9 cellular contexts compared by ENCODE assay signal in the genomic region with DNA sequence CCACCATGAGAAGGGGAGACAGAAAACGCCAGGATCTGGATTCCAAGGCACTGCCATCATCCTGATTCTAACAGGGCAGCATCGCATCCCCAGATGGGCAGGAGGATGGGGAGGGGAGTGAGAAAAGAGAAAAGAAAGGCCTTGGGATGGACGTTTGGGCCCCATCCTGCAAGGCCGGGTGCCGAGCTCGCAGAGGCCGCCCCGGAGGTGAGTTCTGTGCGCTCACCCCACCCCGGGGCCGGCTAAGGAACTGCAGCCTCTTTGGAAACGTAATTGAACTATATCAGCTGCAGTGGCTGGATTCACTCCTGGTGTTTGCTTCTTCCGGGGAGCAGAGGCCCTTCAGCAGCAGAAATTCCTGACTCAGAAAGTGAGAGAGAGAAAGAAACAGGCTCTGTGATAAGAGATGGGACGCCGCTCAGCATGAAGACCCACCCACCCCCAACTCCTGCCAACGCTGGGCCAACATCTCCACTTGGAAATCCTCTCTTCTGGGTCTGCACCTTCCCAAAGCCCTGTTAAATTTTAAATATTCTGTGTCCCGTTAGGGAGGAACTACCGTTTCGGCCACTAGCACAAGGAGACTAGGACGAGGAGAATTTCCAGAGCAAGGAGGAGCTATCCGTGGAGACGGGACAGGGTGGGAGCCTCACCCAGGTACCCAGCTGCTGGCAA. TPM values are rescaled to one million over a fixed set of nuclear protein-coding genes. Genes with fewer than 3 reads are reported as not detected.
DNase-seq lines count a peak whose midpoint lies in the region; ATAC-seq, FAIRE-seq and TF ChIP-seq lines count a peak whose summit lies in the region.
"Had no signal": no experiment of that assay in that cellular context is flagged by ENCODE, and none has a peak within 500 bp of the region (broad histone marks: within the 10 kb centered on the region; RNA-seq: fewer than 3 reads in every experiment).

No MANE protein-coding gene starts in this region.

- H3K36me3 ChIP-seq in Peyer's patch = no peaks in the 10 kb centered on the region
- no peaks in the 10 kb centered on the region for H3K36me3 ChIP-seq in gastroesophageal sphincter
- no peaks in the 10 kb centered on the region for H3K36me3 ChIP-seq in pancreas
- H3K36me3 ChIP-seq in upper lobe of left lung = no peaks in the 10 kb centered on the region

- no peak for TF ChIP-seq EP300 in gastroesophageal sphincter (IDR thresholded peaks at IDR 0.05)
- no peak for TF ChIP-seq EP300 in upper lobe of left lung (IDR thresholded peaks at IDR 0.05)

- H3K9me3 ChIP-seq in Peyer's patch (no peaks in the 10 kb centered on the region), gastroesophageal sphincter (no peaks in the 10 kb centered on the region), pancreas (no peaks in the 10 kb centered on the region), upper lobe of left lung (no peaks in the 10 kb centered on the region)

- TF ChIP-seq CTCF in Peyer's patch (IDR thresholded peaks at IDR 0.05) (peak; percentile 43 to 83 (median 71)), gastroesophageal sphincter (IDR thresholded peaks at IDR 0.05) (peak in 3 of 4 experiments; percentile 73 to 83 (median 77)), pancreas (IDR thresholded peaks at IDR 0.05) (peak; percentile 56 to 79 (median 78)), upper lobe of left lung (IDR thresholded peaks at IDR 0.05) (peak; percentile 75 to 86 (median 82))

- H3K4me3 ChIP-seq in Peyer's patch = no peak overlapping the region
- H3K4me3 ChIP-seq in gastroesophageal sphincter = no peak overlapping the region
- H3K4me3 ChIP-seq in pancreas = no peak overlapping the region
- H3K4me3 ChIP-seq in upper lobe of left lung = no peak overlapping the region

- H3K9me3 Mint-ChIP-seq in activated T-helper 2 cell treated with anti-CD3 and anti-CD28 coated beads, Interferon-gamma antibody, Interleukin-2, Interleukin-4, amounts not matched to agents 10 μg/mL and 5 μg/mL and 100 μg/mL, durations not matched to agents 14 hours and 24 hours and 36 hours = no peaks in the 10 kb centered on the region
- H3K9me3 Mint-ChIP-seq: dendritic cell treated with granulocyte-macrophage colony-stimulating factor and Interleukin-4, amounts not matched to agents 40 ng/mL and 50 ng/mL, for 4 days had no signal

- peaks cover 20% of the 10 kb centered on the region for H3K27me3 Mint-ChIP-seq in activated T-helper 2 cell treated with anti-CD3 and anti-CD28 coated beads, Interferon-gamma antibody, Interleukin-2, Interleukin-4, amounts not matched to agents 10 μg/mL and 5 μg/mL and 100 μg/mL, durations not matched to agents 14 hours and 24 hours and 36 hours (ENCODE audit: low read depth)

- H3K4me3 Mint-ChIP-seq in activated T-helper 2 cell treated with anti-CD3 and anti-CD28 coated beads, Interferon-gamma antibody, Interleukin-2, Interleukin-4, amounts not matched to agents 10 μg/mL and 5 μg/mL and 100 μg/mL, durations not matched to agents 14 hours and 24 hours and 36 hours (ENCODE audit: low read depth) = no peak overlapping the region
- H3K4me3 Mint-ChIP-seq: dendritic cell treated with granulocyte-macrophage colony-stimulating factor and Interleukin-4, amounts not matched to agents 40 ng/mL and 50 ng/mL, for 4 days had no signal

- H3K4me1 Mint-ChIP-seq in activated T-helper 2 cell treated with anti-CD3 and anti-CD28 coated beads, Interferon-gamma antibody, Interleukin-2, Interleukin-4, amounts not matched to agents 10 μg/mL and 5 μg/mL and 100 μg/mL, durations not matched to agents 14 hours and 24 hours and 36 hours (ENCODE audit: low read depth) = peaks cover 14% of the 10 kb centered on the region

- H3K27ac Mint-ChIP-seq in activated T-helper 2 cell treated with anti-CD3 and anti-CD28 coated beads, Interferon-gamma antibody, Interleukin-2, Interleukin-4, amounts not matched to agents 10 μg/mL and 5 μg/mL and 100 μg/mL, durations not matched to agents 14 hours and 24 hours and 36 hours = no peak overlapping the region
- H3K27ac Mint-ChIP-seq: dendritic cell treated with granulocyte-macrophage colony-stimulating factor and Interleukin-4, amounts not matched to agents 40 ng/mL and 50 ng/mL, for 4 days had no signal

- 0 to 23% methylated on average over 10 of the region's 22 CpGs for WGBS in gastroesophageal sphincter (ENCODE audit: low coverage in 1 of 2), 2 donors
- WGBS in pancreas, 2 donors = 17 to 20% methylated on average over 22 of the region's 22 CpGs
- 26 to 32% methylated on average over 19 to 22 of the region's 22 CpGs for WGBS in upper lobe of left lung, 2 donors

- no peaks in the 10 kb centered on the region for H3K36me3 Mint-ChIP-seq in activated T-helper 2 cell treated with anti-CD3 and anti-CD28 coated beads, Interferon-gamma antibody, Interleukin-2, Interleukin-4, amounts not matched to agents 10 μg/mL and 5 μg/mL and 100 μg/mL, durations not matched to agents 14 hours and 24 hours and 36 hours (ENCODE audit: low read depth)

- H3K27ac ChIP-seq in Peyer's patch = no peak overlapping the region
- no peak overlapping the region for H3K27ac ChIP-seq in gastroesophageal sphincter
- H3K27ac ChIP-seq in pancreas = no peak overlapping the region
- H3K27ac ChIP-seq in upper lobe of left lung = no peak overlapping the region

- ATAC-seq in GM21390 (IDR thresholded peaks at IDR 0.05; ENCODE audit: unreplicated experiment) (peak; percentile 74), gastroesophageal sphincter (peak; percentile 77), pancreas (peak; percentile 88 to 96 (median 94)), upper lobe of left lung (ENCODE audit: low FRiP score in 2 of 2) (peak; percentile 83 to 95)

- H3K27me3 ChIP-seq in Peyer's patch (no peaks in the 10 kb centered on the region), gastroesophageal sphincter (peaks cover 49% of the 10 kb centered on the region), pancreas (no peaks in the 10 kb centered on the region), upper lobe of left lung (no peaks in the 10 kb centered on the region)

- H3K4me1 ChIP-seq in Peyer's patch (no peaks in the 10 kb centered on the region), gastroesophageal sphincter (peaks cover 0 to 9% (median 0%) of the 10 kb centered on the region in 3 donors), pancreas (peaks cover 0 to 6% (median 0%) of the 10 kb centered on the region in 3 donors), upper lobe of left lung (peaks cover 0 to 9% (median 2%) of the 10 kb centered on the region in 4 donors)

- FAIRE-seq in pancreas (lab: Jason Lieb, UNC) = no peak

- peak; percentile 53 for DNase-seq in DMS153 (lab: John Stamatoyannopoulos, UW)
- DNase-seq in HS-27A (ENCODE audit: low read depth) = peak; percentile 5
- DNase-seq in Peyer's patch = peak; percentile 37 to 83 (median 79)
- peak; percentile 48 for DNase-seq in activated T-helper 2 cell treated with anti-CD3 and anti-CD28 coated beads, Interferon-gamma antibody, Interleukin-2, Interleukin-4, amounts not matched to agents 10 μg/mL and 5 μg/mL and 100 μg/mL, durations not matched to agents 14 hours and 24 hours and 36 hours (ENCODE audit: low spot score)
- DNase-seq in pancreas = peak; percentile 63 to 89 (median 76)
- peak; percentile 74 to 88 for DNase-seq in upper lobe of left lung

- TF ChIP-seq POLR2A in Peyer's patch (IDR thresholded peaks at IDR 0.05) (no peak), gastroesophageal sphincter (IDR thresholded peaks at IDR 0.05) (no peak), upper lobe of left lung (IDR thresholded peaks at IDR 0.05) (no peak)

- intact Hi-C loops in activated T-helper 2 cell treated with anti-CD3 and anti-CD28 coated beads, Interferon-gamma antibody, Interleukin-2, Interleukin-4, amounts not matched to agents 10 μg/mL and 5 μg/mL and 100 μg/mL, durations not matched to agents 14 hours and 24 hours and 36 hours (cut with micrococcal nuclease) = loop anchor here (1.0 to 2.0 kb wide), 3 partner anchors 170 to 600 kb away; no protein-coding TSS in a partner anchor
- intact Hi-C loops in pancreas (cut with DNase I) = loop anchor here in 1 of 3 donors (5.0 kb wide), 1 partner anchor 429 kb away; no protein-coding TSS in a partner anchor

RNA-seq across cellular contexts. Expression of a gene that starts 8.5 kb away (rescaled TPM):
- total RNA-seq in Peyer's patch = under 1 TPM in 3 of 4 donors, not detected in 1; 0.40 to 0.88 (median 0.57) TPM
- 0.91 and 0.97 TPM in 2 replicates for total RNA-seq in activated T-helper 2 cell treated with anti-CD3 and anti-CD28 coated beads, Interferon-gamma antibody, Interleukin-2, Interleukin-4, amounts not matched to agents 10 μg/mL and 5 μg/mL and 100 μg/mL, durations not matched to agents 14 hours and 24 hours and 36 hours
- total RNA-seq in gastroesophageal sphincter = 1 to 10 TPM in 3 of 4 donors, under 1 TPM in 1; 0.93 to 2.0 (median 1.0) TPM
- 1 to 10 TPM in 1 of 6 donors, under 1 TPM in 5; 0.14 to 1.0 (median 0.46) TPM for total RNA-seq in pancreas
- 1 to 10 TPM in 1 of 2 donors, under 1 TPM in 1; 0.57 to 4.1 TPM for polyA plus RNA-seq in pancreas
- total RNA-seq in upper lobe of left lung = 1 to 10 TPM in 1 of 6 donors, under 1 TPM in 4, not detected in 1; 0.10 to 1.0 (median 0.14) TPM

RNA-seq across cellular contexts. Expression of a gene that starts 36.6 kb away (rescaled TPM):
- total RNA-seq in Peyer's patch (10 to 100 TPM; 48.3 to 83.3 (median 62.9) TPM), gastroesophageal sphincter (10 to 100 TPM; 16.2 to 33.0 (median 27.3) TPM), pancreas (10 to 100 TPM; 21.1 to 29.6 (median 25.5) TPM), upper lobe of left lung (10 to 100 TPM; 27.7 to 75.4 (median 32.5) TPM)
- 31.4 and 31.5 TPM in 2 replicates for total RNA-seq in activated T-helper 2 cell treated with anti-CD3 and anti-CD28 coated beads, Interferon-gamma antibody, Interleukin-2, Interleukin-4, amounts not matched to agents 10 μg/mL and 5 μg/mL and 100 μg/mL, durations not matched to agents 14 hours and 24 hours and 36 hours
- polyA plus RNA-seq in pancreas = 10 to 100 TPM; 24.0 to 27.5 TPM

Comparison
In these comparisons a context has a peak if more than half of its experiments do, and no peak if none do; other contexts are left out.
1. DNase-seq: peak in every context shown above with its lines; median percentile 81 in upper lobe of left lung; 79 in Peyer's patch; 76 in pancreas; 53 in DMS153; 48 in activated T-helper 2 cell treated with anti-CD3 and anti-CD28 coated beads, Interferon-gamma antibody, Interleukin-2, Interleukin-4, amounts not matched to agents 10 μg/mL and 5 μg/mL and 100 μg/mL, durations not matched to agents 14 hours and 24 hours and 36 hours; 5 in HS-27A.